1 cellular context compared by ENCODE assay signal in genomic region chr4:7375427-7375826, GRCh38.
TF ChIP-seq lines count a peak whose summit lies in the region.

No MANE protein-coding gene starts in this region.

TF ChIP-seq in GM23338, 12 proteins besides CTCF, POLR2A, EP300 and RAD21 (continued from another document):
- TF ChIP-seq, protein P1, sequence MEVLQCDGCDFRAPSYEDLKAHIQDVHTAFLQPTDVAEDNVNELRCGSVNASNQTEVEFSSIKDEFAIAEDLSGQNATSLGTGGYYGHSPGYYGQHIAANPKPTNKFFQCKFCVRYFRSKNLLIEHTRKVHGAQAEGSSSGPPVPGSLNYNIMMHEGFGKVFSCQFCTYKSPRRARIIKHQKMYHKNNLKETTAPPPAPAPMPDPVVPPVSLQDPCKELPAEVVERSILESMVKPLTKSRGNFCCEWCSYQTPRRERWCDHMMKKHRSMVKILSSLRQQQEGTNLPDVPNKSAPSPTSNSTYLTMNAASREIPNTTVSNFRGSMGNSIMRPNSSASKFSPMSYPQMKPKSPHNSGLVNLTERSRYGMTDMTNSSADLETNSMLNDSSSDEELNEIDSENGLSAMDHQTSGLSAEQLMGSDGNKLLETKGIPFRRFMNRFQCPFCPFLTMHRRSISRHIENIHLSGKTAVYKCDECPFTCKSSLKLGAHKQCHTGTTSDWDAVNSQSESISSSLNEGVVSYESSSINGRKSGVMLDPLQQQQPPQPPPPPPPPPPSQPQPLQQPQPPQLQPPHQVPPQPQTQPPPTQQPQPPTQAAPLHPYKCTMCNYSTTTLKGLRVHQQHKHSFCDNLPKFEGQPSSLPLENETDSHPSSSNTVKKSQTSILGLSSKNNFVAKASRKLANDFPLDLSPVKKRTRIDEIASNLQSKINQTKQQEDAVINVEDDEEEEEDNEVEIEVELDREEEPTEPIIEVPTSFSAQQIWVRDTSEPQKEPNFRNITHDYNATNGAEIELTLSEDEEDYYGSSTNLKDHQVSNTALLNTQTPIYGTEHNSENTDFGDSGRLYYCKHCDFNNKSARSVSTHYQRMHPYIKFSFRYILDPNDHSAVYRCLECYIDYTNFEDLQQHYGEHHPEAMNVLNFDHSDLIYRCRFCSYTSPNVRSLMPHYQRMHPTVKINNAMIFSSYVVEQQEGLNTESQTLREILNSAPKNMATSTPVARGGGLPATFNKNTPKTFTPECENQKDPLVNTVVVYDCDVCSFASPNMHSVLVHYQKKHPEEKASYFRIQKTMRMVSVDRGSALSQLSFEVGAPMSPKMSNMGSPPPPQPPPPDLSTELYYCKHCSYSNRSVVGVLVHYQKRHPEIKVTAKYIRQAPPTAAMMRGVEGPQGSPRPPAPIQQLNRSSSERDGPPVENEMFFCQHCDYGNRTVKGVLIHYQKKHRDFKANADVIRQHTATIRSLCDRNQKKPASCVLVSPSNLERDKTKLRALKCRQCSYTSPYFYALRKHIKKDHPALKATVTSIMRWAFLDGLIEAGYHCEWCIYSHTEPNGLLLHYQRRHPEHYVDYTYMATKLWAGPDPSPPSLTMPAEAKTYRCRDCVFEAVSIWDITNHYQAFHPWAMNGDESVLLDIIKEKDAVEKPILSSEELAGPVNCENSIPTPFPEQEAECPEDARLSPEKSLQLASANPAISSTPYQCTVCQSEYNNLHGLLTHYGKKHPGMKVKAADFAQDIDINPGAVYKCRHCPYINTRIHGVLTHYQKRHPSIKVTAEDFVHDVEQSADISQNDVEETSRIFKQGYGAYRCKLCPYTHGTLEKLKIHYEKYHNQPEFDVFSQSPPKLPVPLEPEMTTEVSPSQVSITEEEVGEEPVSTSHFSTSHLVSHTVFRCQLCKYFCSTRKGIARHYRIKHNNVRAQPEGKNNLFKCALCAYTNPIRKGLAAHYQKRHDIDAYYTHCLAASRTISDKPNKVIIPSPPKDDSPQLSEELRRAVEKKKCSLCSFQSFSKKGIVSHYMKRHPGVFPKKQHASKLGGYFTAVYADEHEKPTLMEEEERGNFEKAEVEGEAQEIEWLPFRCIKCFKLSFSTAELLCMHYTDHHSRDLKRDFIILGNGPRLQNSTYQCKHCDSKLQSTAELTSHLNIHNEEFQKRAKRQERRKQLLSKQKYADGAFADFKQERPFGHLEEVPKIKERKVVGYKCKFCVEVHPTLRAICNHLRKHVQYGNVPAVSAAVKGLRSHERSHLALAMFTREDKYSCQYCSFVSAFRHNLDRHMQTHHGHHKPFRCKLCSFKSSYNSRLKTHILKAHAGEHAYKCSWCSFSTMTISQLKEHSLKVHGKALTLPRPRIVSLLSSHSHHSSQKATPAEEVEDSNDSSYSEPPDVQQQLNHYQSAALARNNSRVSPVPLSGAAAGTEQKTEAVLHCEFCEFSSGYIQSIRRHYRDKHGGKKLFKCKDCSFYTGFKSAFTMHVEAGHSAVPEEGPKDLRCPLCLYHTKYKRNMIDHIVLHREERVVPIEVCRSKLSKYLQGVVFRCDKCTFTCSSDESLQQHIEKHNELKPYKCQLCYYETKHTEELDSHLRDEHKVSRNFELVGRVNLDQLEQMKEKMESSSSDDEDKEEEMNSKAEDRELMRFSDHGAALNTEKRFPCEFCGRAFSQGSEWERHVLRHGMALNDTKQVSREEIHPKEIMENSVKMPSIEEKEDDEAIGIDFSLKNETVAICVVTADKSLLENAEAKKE (CRISPR knock-in tag; IDR thresholded peaks at IDR 0.05), result no peak
- TF ChIP-seq NANOG (IDR thresholded peaks at IDR 0.05; ENCODE audit: borderline replicate concordance) (no peak), ZNF114 (CRISPR knock-in tag; IDR thresholded peaks at IDR 0.05) (no peak), POLR2AphosphoS5 (IDR thresholded peaks at IDR 0.05; ENCODE audit: low read depth) (no peak), ETS1 (IDR thresholded peaks at IDR 0.05) (no peak), JUNB (IDR thresholded peaks at IDR 0.05; ENCODE audit: unreplicated experiment) (no peak)
- TF ChIP-seq, protein P2, sequence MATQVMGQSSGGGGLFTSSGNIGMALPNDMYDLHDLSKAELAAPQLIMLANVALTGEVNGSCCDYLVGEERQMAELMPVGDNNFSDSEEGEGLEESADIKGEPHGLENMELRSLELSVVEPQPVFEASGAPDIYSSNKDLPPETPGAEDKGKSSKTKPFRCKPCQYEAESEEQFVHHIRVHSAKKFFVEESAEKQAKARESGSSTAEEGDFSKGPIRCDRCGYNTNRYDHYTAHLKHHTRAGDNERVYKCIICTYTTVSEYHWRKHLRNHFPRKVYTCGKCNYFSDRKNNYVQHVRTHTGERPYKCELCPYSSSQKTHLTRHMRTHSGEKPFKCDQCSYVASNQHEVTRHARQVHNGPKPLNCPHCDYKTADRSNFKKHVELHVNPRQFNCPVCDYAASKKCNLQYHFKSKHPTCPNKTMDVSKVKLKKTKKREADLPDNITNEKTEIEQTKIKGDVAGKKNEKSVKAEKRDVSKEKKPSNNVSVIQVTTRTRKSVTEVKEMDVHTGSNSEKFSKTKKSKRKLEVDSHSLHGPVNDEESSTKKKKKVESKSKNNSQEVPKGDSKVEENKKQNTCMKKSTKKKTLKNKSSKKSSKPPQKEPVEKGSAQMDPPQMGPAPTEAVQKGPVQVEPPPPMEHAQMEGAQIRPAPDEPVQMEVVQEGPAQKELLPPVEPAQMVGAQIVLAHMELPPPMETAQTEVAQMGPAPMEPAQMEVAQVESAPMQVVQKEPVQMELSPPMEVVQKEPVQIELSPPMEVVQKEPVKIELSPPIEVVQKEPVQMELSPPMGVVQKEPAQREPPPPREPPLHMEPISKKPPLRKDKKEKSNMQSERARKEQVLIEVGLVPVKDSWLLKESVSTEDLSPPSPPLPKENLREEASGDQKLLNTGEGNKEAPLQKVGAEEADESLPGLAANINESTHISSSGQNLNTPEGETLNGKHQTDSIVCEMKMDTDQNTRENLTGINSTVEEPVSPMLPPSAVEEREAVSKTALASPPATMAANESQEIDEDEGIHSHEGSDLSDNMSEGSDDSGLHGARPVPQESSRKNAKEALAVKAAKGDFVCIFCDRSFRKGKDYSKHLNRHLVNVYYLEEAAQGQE (IDR thresholded peaks at IDR 0.05; ENCODE audit: unreplicated experiment), result no peak
